23 cellular contexts compared by ENCODE assay signal in the genomic region with DNA sequence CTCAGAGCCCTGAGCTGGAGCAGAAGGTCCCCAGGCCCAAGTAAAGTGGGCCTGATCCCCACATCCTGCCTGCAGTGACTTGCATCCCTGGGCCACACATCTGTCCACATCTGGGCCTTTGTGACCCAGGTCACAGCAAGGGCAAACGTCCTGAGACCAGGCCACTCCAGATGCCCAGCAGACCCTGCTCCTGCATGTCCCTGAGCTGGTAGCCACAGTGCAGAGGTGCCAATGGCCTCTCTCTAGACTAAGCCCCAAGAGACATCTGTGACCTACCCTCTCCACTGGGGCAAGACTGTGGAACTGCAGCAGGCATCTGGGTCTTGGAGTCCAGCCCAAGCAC. TPM values are rescaled to one million over a fixed set of nuclear protein-coding genes. Genes with fewer than 3 reads are reported as not detected.
DNase-seq lines count a peak whose midpoint lies in the region; ATAC-seq and TF ChIP-seq lines count a peak whose summit lies in the region.
"Had no signal": no experiment of that assay in that cellular context is flagged by ENCODE, and none has a peak within 500 bp of the region (broad histone marks: within the 10 kb centered on the region; RNA-seq: fewer than 3 reads in every experiment).

No MANE protein-coding gene starts in this region.

- peak overlapping the region; percentile 7 for H2BK12ac ChIP-seq in neuronal stem cell (ENCODE audit: low read length)

- H3K4me3 ChIP-seq in left ventricle myocardium inferior (no peak overlapping the region), right cardiac atrium (ENCODE audit: low read length) (no peak overlapping the region), RWPE2 (ENCODE audit: severe bottlenecking) (no peak overlapping the region), neuronal stem cell (ENCODE audit: low read length in 2 of 2) (no peak overlapping the region), upper lobe of right lung (no peak overlapping the region), vagina (no peak overlapping the region)
- H3K4me3 ChIP-seq: GM12878, GM23338, Peyer's patch, SK-N-MC had no signal

- ATAC-seq in right cardiac atrium, result no peak
- ATAC-seq in RWPE2 (ENCODE audit: low read depth), result peak; percentile 10; the same call in 2 of the 3 replicates
- no peak for ATAC-seq in upper lobe of right lung
- no peak for ATAC-seq in GM21825 (IDR thresholded peaks at IDR 0.05; ENCODE audit: unreplicated experiment)
- ATAC-seq: GM12878, GM23338 had no signal

- peak overlapping the region; percentile 42 for H2AK5ac ChIP-seq in neuronal stem cell (ENCODE audit: low read depth, low read length)

- 82% methylated on average over 1 of the region's 1 CpG for WGBS in right cardiac atrium
- WGBS in neuronal stem cell (ENCODE audit: extremely low coverage in 2 of 2, insufficient read length in 2 of 2, insufficient replicate concordance in 1 of 2), 2 donors, result no CpG with 5 or more reads among the region's 1 CpG

- H3K23ac ChIP-seq in neuronal stem cell (ENCODE audit: low read depth, low read length, poor library complexity), result no peak overlapping the region

- no peak overlapping the region for H3K14ac ChIP-seq in neuronal stem cell (ENCODE audit: low read length)

- H3K4me1 ChIP-seq in left ventricle myocardium inferior (peaks cover 57% of the 10 kb centered on the region), right cardiac atrium (ENCODE audit: control insufficient read depth, insufficient read depth, low read length) (no peaks in the 10 kb centered on the region), RWPE2 (ENCODE audit: insufficient read depth, poor library complexity, severe bottlenecking) (no peaks in the 10 kb centered on the region), neuronal stem cell (ENCODE audit: control insufficient read depth in 2 of 2, insufficient read depth in 1 of 2, low read depth in 1 of 2, low read length in 2 of 2) (peaks cover 0 to 2% of the 10 kb centered on the region in 2 donors), upper lobe of right lung (peaks cover 6% of the 10 kb centered on the region), vagina (peaks cover 13% of the 10 kb centered on the region)
- H3K4me1 ChIP-seq: Caco-2 had no signal

- H3K18ac ChIP-seq in neuronal stem cell (ENCODE audit: low read length), result no peak overlapping the region

- DNase-seq in left ventricle myocardium inferior (peak; percentile 5), right cardiac atrium (no peak), RWPE2 (ENCODE audit: low spot score) (no peak), neuronal stem cell (ENCODE audit: low spot score) (no peak), upper lobe of right lung (peak; percentile 55), vagina (ENCODE audit: extremely low spot score in 2 of 2) (no peak)
- DNase-seq in activated CD4-positive, alpha-beta T cell treated with anti-CD3 and anti-CD28 coated beads, Interleukin-2, amount 50 U/mL, for 4 hours, result no peak
- DNase-seq: Caco-2; MM.1S; NCI-H1092 treated with DMSO at 0.1 percent for 48 hours; NCI-H2081; NCI-H446 treated with DMSO at 0.1 percent for 48 hours; NCI-H69; NK-92 treated with Interleukin-12 subunit alpha and Interleukin-12 subunit beta, amount 100 ng/mL, for 24 hours had no signal

- H3K4me2 ChIP-seq in neuronal stem cell (ENCODE audit: insufficient read depth, low read length, poor library complexity, severe bottlenecking), result no peak overlapping the region
- H3K4me2 ChIP-seq: GM23338 had no signal

- no peak overlapping the region for H2BK120ac ChIP-seq in neuronal stem cell (ENCODE audit: low read depth, low read length)

- H3K27me3 ChIP-seq in left ventricle myocardium inferior (ENCODE audit: low read depth) (peaks cover 87% of the 10 kb centered on the region), right cardiac atrium (ENCODE audit: control insufficient read depth, insufficient read depth) (no peaks in the 10 kb centered on the region), RWPE2 (ENCODE audit: insufficient read depth, poor library complexity, severe bottlenecking) (peaks cover 81% of the 10 kb centered on the region), neuronal stem cell (ENCODE audit: control insufficient read depth in 3 of 3, insufficient read depth in 3 of 3, low read depth in 1 of 3, low read length in 3 of 3) (peaks cover 14 to 91% (median 38%) of the 10 kb centered on the region in 3 experiments), upper lobe of right lung (peaks cover 36% of the 10 kb centered on the region), vagina (no peaks in the 10 kb centered on the region)

- H3K36me3 ChIP-seq in left ventricle myocardium inferior (no peaks in the 10 kb centered on the region), RWPE2 (ENCODE audit: low read depth) (no peaks in the 10 kb centered on the region), neuronal stem cell (replicated peaks in 1 of 2; ENCODE audit: control insufficient read depth in 2 of 2, insufficient read depth in 2 of 2, low read length in 2 of 2) (no peaks in the 10 kb centered on the region), upper lobe of right lung (no peaks in the 10 kb centered on the region), vagina (no peaks in the 10 kb centered on the region)
- H3K36me3 ChIP-seq: Peyer's patch had no signal

- no peak overlapping the region for H4K8ac ChIP-seq in neuronal stem cell (ENCODE audit: low read depth, low read length)

- no peak overlapping the region for H2BK15ac ChIP-seq in neuronal stem cell (ENCODE audit: low read length)

- H3K9me3 ChIP-seq in left ventricle myocardium inferior (replicated peaks) (no peaks in the 10 kb centered on the region), right cardiac atrium (ENCODE audit: control insufficient read depth, low read length) (no peaks in the 10 kb centered on the region), RWPE2 (ENCODE audit: severe bottlenecking) (peaks cover 2% of the 10 kb centered on the region), neuronal stem cell (replicated peaks in 1 of 2; ENCODE audit: control insufficient read depth in 2 of 2, insufficient read depth in 1 of 2, low read depth in 1 of 2, low read length in 2 of 2) (no peaks in the 10 kb centered on the region), upper lobe of right lung (no peaks in the 10 kb centered on the region), vagina (no peaks in the 10 kb centered on the region)
- H3K9me3 ChIP-seq: Caco-2, Peyer's patch had no signal

- intact Hi-C loops in left ventricle myocardium inferior (cut with micrococcal nuclease), result no loop called here
- intact Hi-C loops in right cardiac atrium (cut with DNase I), result no loop called here
- intact Hi-C loops in upper lobe of right lung (cut with DNase I), result no loop called here
- intact Hi-C loops in vagina (cut with DNase I), result no loop called here

- peak overlapping the region; percentile 9 for H3K9ac ChIP-seq in neuronal stem cell (ENCODE audit: low read depth, low read length, poor library complexity)

- no peak for TF ChIP-seq CTCF in left ventricle myocardium inferior (IDR thresholded peaks at IDR 0.05; ENCODE audit: borderline replicate concordance)
- no peak for TF ChIP-seq CTCF in RWPE2 (IDR thresholded peaks at IDR 0.05; ENCODE audit: poor library complexity, severe bottlenecking)
- TF ChIP-seq CTCF in upper lobe of right lung (IDR thresholded peaks at IDR 0.05), result no peak
- TF ChIP-seq CTCF in vagina (IDR thresholded peaks at IDR 0.05), result no peak

- H4K91ac ChIP-seq in neuronal stem cell (ENCODE audit: low read depth, low read length, poor library complexity), result no peak overlapping the region

- no peak overlapping the region for H2AFZ ChIP-seq in neuronal stem cell (ENCODE audit: low read length)
- H2AFZ ChIP-seq: GM23338 had no signal

- no peak for TF ChIP-seq POLR2A in vagina (IDR thresholded peaks at IDR 0.05)

- H3K27ac ChIP-seq in left ventricle myocardium inferior (replicated peaks), result peak overlapping the region; percentile 70
- H3K27ac ChIP-seq in right cardiac atrium (ENCODE audit: low read length), result no peak overlapping the region
- H3K27ac ChIP-seq in RWPE2 (ENCODE audit: poor library complexity, severe bottlenecking), result no peak overlapping the region
- H3K27ac ChIP-seq in neuronal stem cell (replicated peaks; ENCODE audit: low read length), result no peak overlapping the region
- no peak overlapping the region for H3K27ac ChIP-seq in upper lobe of right lung
- no peak overlapping the region for H3K27ac ChIP-seq in vagina
- H3K27ac ChIP-seq: C4-2B, Peyer's patch, SK-N-MC had no signal

- H2BK5ac ChIP-seq in neuronal stem cell (ENCODE audit: low read length), result peak overlapping the region; percentile 32

- peak overlapping the region; percentile 10 for H3K4ac ChIP-seq in neuronal stem cell (ENCODE audit: low read length)

- H3K79me1 ChIP-seq in neuronal stem cell (ENCODE audit: low read depth, low read length), result peaks cover 3% of the 10 kb centered on the region

RNA-seq across cellular contexts. Expression of gene FLT4, which starts 2.5 kb away (rescaled TPM):
- total RNA-seq in left ventricle myocardium inferior (6.1 TPM), right cardiac atrium (1 to 10 TPM; 2.0 to 3.3 (median 3.3) TPM), upper lobe of right lung (38.6 TPM), vagina (20.9 TPM)
- 4.8 TPM for polyA plus RNA-seq in right cardiac atrium
- 5.4 TPM for polyA plus RNA-seq in neuronal stem cell (2013, experiment 1 of 2)
- 5.5 TPM for polyA plus RNA-seq in neuronal stem cell (2013, experiment 2 of 2)
- total RNA-seq: Caco-2, GM12878 had no signal

RNA-seq across cellular contexts. Expression of gene SCGB3A1, which starts 55.6 kb away (rescaled TPM):
- total RNA-seq in left ventricle myocardium inferior, result not detected
- total RNA-seq in right cardiac atrium, result not detected
- polyA plus RNA-seq in right cardiac atrium, result not detected
- polyA plus RNA-seq in neuronal stem cell (2013, experiment 1 of 2), result 0.75 TPM
- polyA plus RNA-seq in neuronal stem cell (2013, experiment 2 of 2), result 0.66 TPM
- total RNA-seq in upper lobe of right lung, result 86.9 TPM
- total RNA-seq in vagina, result not detected
- total RNA-seq: A673, Caco-2, Daoy, GM23338, LHCN-M2, Peyer's patch had no signal
- polyA plus RNA-seq: GM12878, GM23338 had no signal

Comparison
In these comparisons a context has a peak if more than half of its experiments do, and no peak if none do; other contexts are left out.
1. DNase-seq: peak in left ventricle myocardium inferior (single experiment) and upper lobe of right lung (single experiment); none in right cardiac atrium (0 of 3), RWPE2 (single experiment), neuronal stem cell (single experiment), vagina (0 of 2) and activated CD4-positive, alpha-beta T cell treated with anti-CD3 and anti-CD28 coated beads, Interleukin-2, amount 50 U/mL, for 4 hours (0 of 2).
2. RNA of gene SCGB3A1, which starts 55.6 kb away (total RNA-seq): 86.9 TPM in upper lobe of right lung (single experiment); not detected in left ventricle myocardium inferior (single experiment), not detected in right cardiac atrium and not detected in vagina (single experiment); every median in the first group is over 10 times any median in the second.